ENCODE assay signal across 17 cellular contexts in the genomic region with DNA sequence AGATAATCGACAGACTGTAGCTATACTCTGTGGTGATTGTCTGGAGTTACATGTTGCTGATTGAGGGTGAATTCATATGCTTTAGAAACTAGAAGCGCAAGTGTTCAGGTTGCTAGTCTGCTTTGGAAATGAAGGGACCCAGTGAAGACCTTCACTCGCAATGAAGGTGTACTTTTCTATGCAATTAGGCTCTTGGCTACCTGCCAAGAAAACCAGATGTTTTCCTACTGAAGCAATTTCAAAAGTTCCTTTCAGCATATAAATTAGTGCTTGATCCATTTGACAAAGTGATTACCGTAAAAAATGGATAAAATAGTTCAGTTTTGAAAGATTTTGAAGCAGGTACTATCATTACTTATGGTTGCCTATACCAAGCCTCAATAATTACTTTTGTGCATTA.
"Had no signal": no experiment of that assay in that cellular context is flagged by ENCODE, and none has a peak within 500 bp of the region (broad histone marks: within the 10 kb centered on the region; RNA-seq: fewer than 3 reads in every experiment).

No MANE protein-coding gene starts in this region.

- H3K27ac Mint-ChIP-seq: activated naive CD4-positive, alpha-beta T cell treated with anti-CD3 and anti-CD28 coated beads, Interleukin-2, amount 50 U/mL, for 24 hours; brain; dendritic cell treated with granulocyte-macrophage colony-stimulating factor and Interleukin-4, amounts not matched to agents 40 ng/mL and 50 ng/mL, for 4 days; neural progenitor cell; stimulated activated naive CD8-positive, alpha-beta T cell treated with anti-CD3 and anti-CD28 coated beads, Interleukin-15, amount 100 ng/mL, for 72 hours had no signal

- H3K9me3 Mint-ChIP-seq: activated naive CD4-positive, alpha-beta T cell treated with anti-CD3 and anti-CD28 coated beads, Interleukin-2, amount 50 U/mL, for 24 hours had no signal

- H3K4me3 Mint-ChIP-seq: activated naive CD4-positive, alpha-beta T cell treated with anti-CD3 and anti-CD28 coated beads, Interleukin-2, amount 50 U/mL, for 24 hours; brain; dendritic cell treated with granulocyte-macrophage colony-stimulating factor and Interleukin-4, amounts not matched to agents 40 ng/mL and 50 ng/mL, for 4 days; neural progenitor cell; stimulated activated naive CD8-positive, alpha-beta T cell treated with anti-CD3 and anti-CD28 coated beads, Interleukin-15, amount 100 ng/mL, for 72 hours had no signal

- ATAC-seq: activated CD4-positive, CD25-positive, alpha-beta regulatory T cell treated with anti-CD3 and anti-CD28 coated beads, Interleukin-2, amount 50 U/mL, for 24 hours; stimulated activated naive CD8-positive, alpha-beta T cell treated with anti-CD3 and anti-CD28 coated beads, Interleukin-15, amount 100 ng/mL, for 72 hours had no signal

- H3K27me3 Mint-ChIP-seq: activated naive CD4-positive, alpha-beta T cell treated with anti-CD3 and anti-CD28 coated beads, Interleukin-2, amount 50 U/mL, for 24 hours; dendritic cell treated with granulocyte-macrophage colony-stimulating factor and Interleukin-4, amounts not matched to agents 40 ng/mL and 50 ng/mL, for 4 days; stimulated activated naive CD8-positive, alpha-beta T cell treated with anti-CD3 and anti-CD28 coated beads, Interleukin-15, amount 100 ng/mL, for 72 hours had no signal

- DNase-seq: activated CD4-positive, alpha-beta T cell treated with anti-CD3 and anti-CD28 coated beads, Interleukin-2, amount 50 U/mL, for 4 hours; activated effector memory CD4-positive, alpha-beta T cell treated with Interleukin-2 at 50 U/mL for 16 hours; activated T-cell treated with anti-CD3 and anti-CD28 coated beads, Interleukin-2, amount 50 U/mL, for 1 hour; amniotic stem cell; hippocampal formation; kidney glomerular epithelial cell; midbrain; ovary; stimulated activated CD4-positive, alpha-beta T cell treated with anti-CD3 and anti-CD28 coated beads, Interleukin-2, amount 100 ng/mL, for 48 hours; stimulated activated CD8-positive, alpha-beta memory T cell treated with anti-CD3 and anti-CD28 coated beads, Interleukin-4, amount 100 ng/mL, for 48 hours; stimulated activated naive CD8-positive, alpha-beta T cell treated with anti-CD3 and anti-CD28 coated beads, Interleukin-15, amount 100 ng/mL, for 72 hours; testis had no signal

- H3K4me1 Mint-ChIP-seq: activated naive CD4-positive, alpha-beta T cell treated with anti-CD3 and anti-CD28 coated beads, Interleukin-2, amount 50 U/mL, for 24 hours; neural progenitor cell had no signal
